In the genomic region with DNA sequence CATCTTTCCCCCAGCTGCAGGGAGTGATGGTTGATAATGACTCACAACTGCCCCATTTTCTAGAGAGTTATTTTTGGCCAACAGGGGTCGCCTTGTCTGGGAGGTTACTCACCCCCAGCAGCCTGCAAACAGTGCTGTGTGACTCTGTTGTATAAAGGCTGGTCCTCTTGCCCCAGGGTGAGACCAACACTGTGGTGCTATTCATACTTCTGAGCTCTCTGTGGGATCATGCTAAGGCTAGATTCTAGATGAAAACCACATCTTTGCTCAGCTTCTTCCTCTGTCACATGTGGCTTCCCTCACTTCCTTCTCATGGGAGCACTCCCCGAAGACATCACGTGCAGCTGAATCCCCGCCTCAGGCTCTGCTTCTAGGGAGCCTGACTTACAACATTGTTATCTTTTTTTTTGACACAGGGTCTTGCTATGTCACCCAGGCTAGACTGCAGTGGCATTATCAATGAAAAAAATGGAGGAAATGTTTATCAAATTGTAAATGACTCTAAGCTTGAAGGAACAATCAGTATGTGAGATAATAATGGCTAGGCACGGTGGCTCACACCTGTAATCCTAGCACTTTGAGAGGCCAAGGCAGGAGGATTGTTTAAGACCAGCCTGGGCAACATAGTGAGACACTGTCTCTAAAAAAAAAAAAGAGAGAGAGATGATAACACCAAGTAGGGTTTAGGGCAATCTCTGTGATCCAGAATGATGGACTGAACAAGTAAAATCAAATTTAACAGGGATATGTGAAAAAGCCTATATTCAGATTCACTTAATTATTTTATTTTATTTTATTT, we compare ENCODE assay signal across 8 cellular contexts. TPM values are rescaled to one million over a fixed set of nuclear protein-coding genes. Genes with fewer than 3 reads are reported as not detected.
DNase-seq lines count a peak whose midpoint lies in the region; ATAC-seq and TF ChIP-seq lines count a peak whose summit lies in the region.

No MANE protein-coding gene starts in this region.

- H3K4me2 ChIP-seq in HCT116 (ENCODE audit: low read length) (peak overlapping the region; percentile 18), SK-N-SH (no peak overlapping the region)

- H3F3A ChIP-seq in SK-N-SH (replicated peaks; ENCODE audit: insufficient read depth): no peaks in the 10 kb centered on the region

- TF ChIP-seq POLR2A in HCT116 (IDR thresholded peaks at IDR 0.05; ENCODE audit: borderline replicate concordance, extremely low read depth, insufficient read depth, insufficient read length): no peak

- H3K4me3 ChIP-seq in HCT116 (replicated peaks in 1 of 2; ENCODE audit: low read depth in 1 of 2, low read length in 2 of 2) (no peak overlapping the region), SK-N-SH (ENCODE audit: low read depth in 2 of 2, low read length in 1 of 2) (no peak overlapping the region), right cardiac atrium (ENCODE audit: low read length) (no peak overlapping the region)

- ATAC-seq in HCT116 (peak; percentile 77), right cardiac atrium (peak; percentile 50 to 61)

- H2AFZ ChIP-seq in HCT116 (ENCODE audit: low read depth, low read length, poor library complexity, severe bottlenecking) (peak overlapping the region; percentile 65), SK-N-SH (ENCODE audit: low read depth) (no peak overlapping the region)

- TF ChIP-seq CTCF in HCT116 (IDR thresholded peaks at IDR 0.05 in 2 of 3, conservative IDR thresholded peaks at IDR 0.05 in 1 of 3; ENCODE audit: borderline replicate concordance in 1 of 3, insufficient read depth in 1 of 3, low read depth in 2 of 3, low read length in 2 of 3): peak; percentile 49 to 74 (median 68); a peak in 5 of 6 replicates
- peak; percentile 44 for TF ChIP-seq CTCF in SK-N-SH (IDR thresholded peaks at IDR 0.05)

- peak; percentile 53 for TF ChIP-seq RAD21 in HCT116 (IDR thresholded peaks at IDR 0.05; ENCODE audit: low read depth)
- no peak for TF ChIP-seq RAD21 in SK-N-SH (IDR thresholded peaks at IDR 0.05; ENCODE audit: low read length)

- WGBS in SK-N-SH (ENCODE audit: low lambda C conversion rate): 51% methylated on average over 5 of the region's 5 CpGs
- 27% methylated on average over 5 of the region's 5 CpGs for WGBS in right cardiac atrium

- H4K20me1 ChIP-seq in HCT116 (ENCODE audit: insufficient read depth) (no peaks in the 10 kb centered on the region), SK-N-SH (ENCODE audit: insufficient read depth) (no peaks in the 10 kb centered on the region)

- no peaks in the 10 kb centered on the region for H3K79me2 ChIP-seq in HCT116 (ENCODE audit: insufficient read depth, low read length)
- no peaks in the 10 kb centered on the region for H3K79me2 ChIP-seq in SK-N-SH (ENCODE audit: insufficient read depth)

- H3K9me2 ChIP-seq in HCT116 (ENCODE audit: insufficient read depth) (no peaks in the 10 kb centered on the region), SK-N-SH (no peaks in the 10 kb centered on the region)

- no peak for TF ChIP-seq EP300 in SK-N-SH (IDR thresholded peaks at IDR 0.05; ENCODE audit: borderline replicate concordance in 1 of 2, low read depth in 1 of 2, low read length in 1 of 2)

- no TSS peak for BruUV-seq in HCT116 (replicated peaks; lab: Mats Ljungman, UMichigan)

- intact Hi-C loops in HCT116 (cut with micrococcal nuclease): loop anchor here (1.0 kb wide), 1 partner anchor 43 kb away; no protein-coding TSS in a partner anchor
- intact Hi-C loops in right cardiac atrium (cut with DNase I): no loop called here

- H3K27me3 ChIP-seq in HCT116 (ENCODE audit: insufficient read depth, low read length): no peaks in the 10 kb centered on the region
- no peaks in the 10 kb centered on the region for H3K27me3 ChIP-seq in SK-N-SH (ENCODE audit: insufficient read depth)
- no peaks in the 10 kb centered on the region for H3K27me3 ChIP-seq in right cardiac atrium (ENCODE audit: control insufficient read depth, insufficient read depth)

- H3K9ac ChIP-seq in HCT116 (ENCODE audit: low read length) (0 out of 2 replicates have a peak overlapping the region, but pooled peaks have one; percentile 2), SK-N-SH (no peak overlapping the region)

- RAD21 ChIA-PET in HCT116 (lab: Charles Lee; ENCODE audit: low non-redundant PET in 1 of 2, low total read pairs in 2 of 2, uncharacterized antibody in 2 of 2, unreplicated experiment in 2 of 2): no interaction called here

- H3K9me3 ChIP-seq in HCT116 (ENCODE audit: control insufficient read depth in 1 of 2, insufficient read depth in 1 of 2, low read depth in 1 of 2, low read length in 2 of 2) (no peaks in the 10 kb centered on the region), SK-N-SH (no peaks in the 10 kb centered on the region), right cardiac atrium (ENCODE audit: control insufficient read depth, low read length) (no peaks in the 10 kb centered on the region)

- POLR2A ChIA-PET in HCT116 (lab: Charles Lee) (no interaction called here), SK-N-SH (lab: Yijun Ruan, JAX) (no interaction called here)

- DNase-seq in Ammon's horn (ENCODE audit: low spot score) (peak; percentile 73), HCT116 (ENCODE audit: low read depth, low spot score) (peak; percentile 26), SK-N-SH (no peak), right cardiac atrium (peak; percentile 30 to 74 (median 72)), NCI-H82 treated with DMSO at 0.1 percent for 48 hours (lab: John Stamatoyannopoulos, UW; ENCODE audit: unreplicated experiment) (no peak), SHP77 treated with DMSO at 0.1 percent for 48 hours (lab: John Stamatoyannopoulos, UW) (no peak)
- DNase-seq in activated effector memory CD4-positive, alpha-beta T cell treated with anti-CD3 and anti-CD28 coated beads, Interleukin-2, amount 50 U/mL, for 16 hours: peak; percentile 86
- DNase-seq in stimulated activated CD4-positive, alpha-beta T cell treated with anti-CD3 and anti-CD28 coated beads, Interleukin-4, amount 100 ng/mL, for 24 hours: peak; percentile 79

- H3K4me1 ChIP-seq in HCT116 (ENCODE audit: control insufficient read depth in 1 of 2, insufficient read depth in 2 of 2, low read length in 2 of 2) (peaks cover 12 to 30% of the 10 kb centered on the region in 2 experiments), SK-N-SH (ENCODE audit: control insufficient read depth in 1 of 2, insufficient read depth in 2 of 2, low read depth in 1 of 2, low read length in 1 of 2) (0 out of 4 replicates have a peak, but pooled peaks cover 0 to 7% of the 10 kb centered on the region in 2 experiments), right cardiac atrium (ENCODE audit: control insufficient read depth, insufficient read depth, low read length) (no peaks in the 10 kb centered on the region)

- CTCF ChIA-PET in HCT116 (lab: Charles Lee) (interaction anchor here (0.8 to 2.1 kb wide), 8 partner anchors 8 to 97 kb away, joined by 3 to 9 read pairs (median 4); no protein-coding TSS in a partner anchor), SK-N-SH (lab: Yijun Ruan, JAX) (interaction anchor here (0.7 kb wide), 1 partner anchor 14 kb away, joined by 3 read pairs; no protein-coding TSS in a partner anchor)

- H3K27ac ChIP-seq in HCT116 (ENCODE audit: low read depth, low read length) (no peak overlapping the region), SK-N-SH (ENCODE audit: low read depth in 2 of 2, low read length in 1 of 2) (no peak overlapping the region), right cardiac atrium (ENCODE audit: low read length) (no peak overlapping the region)

- H3K36me3 ChIP-seq in HCT116 (ENCODE audit: control insufficient read depth in 1 of 2, insufficient read depth in 2 of 2, low read length in 2 of 2) (no peaks in the 10 kb centered on the region), SK-N-SH (replicated peaks in 1 of 2; ENCODE audit: control insufficient read depth in 1 of 2, insufficient read depth in 2 of 2, low read length in 1 of 2) (no peaks in the 10 kb centered on the region)

TF ChIP-seq in HCT116, 20 proteins besides CTCF, POLR2A, EP300 and RAD21:
- 0 out of 2 replicates have a peak, but pooled peaks have one; percentile 18 for TF ChIP-seq FOSL1 (IDR thresholded peaks at IDR 0.05; ENCODE audit: low read depth)
- TF ChIP-seq SIN3A (IDR thresholded peaks at IDR 0.05; ENCODE audit: low read depth): no peak

TF ChIP-seq in SK-N-SH, 30 proteins besides CTCF, POLR2A, EP300 and RAD21:
- TF ChIP-seq MEF2A (IDR thresholded peaks at IDR 0.05; ENCODE audit: borderline replicate concordance, low read depth) (no peak), EZH2phosphoT487 (IDR thresholded peaks at IDR 0.05; ENCODE audit: borderline replicate concordance, low read depth) (no peak), YY1 (IDR thresholded peaks at IDR 0.05; ENCODE audit: low read depth) (no peak), NFIC (IDR thresholded peaks at IDR 0.05; ENCODE audit: borderline replicate concordance) (no peak), TEAD4 (IDR thresholded peaks at IDR 0.05; ENCODE audit: borderline replicate concordance, insufficient read depth) (no peak), ZBTB33 (IDR thresholded peaks at IDR 0.05; ENCODE audit: borderline replicate concordance, low read depth) (no peak), GABPA (IDR thresholded peaks at IDR 0.05; ENCODE audit: low read depth) (no peak)

RNA-seq across cellular contexts. Expression of gene SLC23A2, which starts 55.7 kb away (rescaled TPM):
- total RNA-seq in HCT116 (2021; ENCODE audit: unreplicated experiment): 16.3 TPM
- polyA plus RNA-seq in HCT116 (2012): 9.5 and 10.1 TPM in 2 replicates
- polyA plus RNA-seq in SK-N-SH (2012; rRNA removed): 14.0 and 14.2 TPM in 2 replicates
- polyA plus RNA-seq in SK-N-SH (2012; cell fraction: cytosol; rRNA removed): 11.1 and 13.5 TPM in 2 replicates
- polyA plus RNA-seq in SK-N-SH (2012; cell fraction: nucleus; rRNA removed): 21.5 and 25.3 TPM in 2 replicates
- 10 to 100 TPM; 11.8 to 15.9 (median 12.7) TPM for total RNA-seq in right cardiac atrium
- 5.2 TPM for polyA plus RNA-seq in right cardiac atrium

RNA-seq across cellular contexts. Expression of gene TMEM230, which starts 55.9 kb away (rescaled TPM):
- total RNA-seq in HCT116 (2021; ENCODE audit: unreplicated experiment) (75.5 TPM), right cardiac atrium (100 to 1,000 TPM in 3 of 4 donors, 10 to 100 TPM in 1; 98.7 to 116 (median 110) TPM)
- 44.0 and 62.3 TPM in 2 replicates for polyA plus RNA-seq in HCT116 (2012)
- polyA plus RNA-seq in SK-N-SH (2012; rRNA removed) (165 and 201 TPM in 2 replicates), right cardiac atrium (178 TPM)
- 212 and 252 TPM in 2 replicates for polyA plus RNA-seq in SK-N-SH (2012; cell fraction: cytosol; rRNA removed)
- 42.0 and 62.2 TPM in 2 replicates for polyA plus RNA-seq in SK-N-SH (2012; cell fraction: nucleus; rRNA removed)

Comparison
In these comparisons a context has a peak if more than half of its experiments do, and no peak if none do; other contexts are left out.
1. DNase-seq: peak in Ammon's horn (single experiment), HCT116 (single experiment), activated effector memory CD4-positive, alpha-beta T cell treated with anti-CD3 and anti-CD28 coated beads, Interleukin-2, amount 50 U/mL, for 16 hours (single experiment), right cardiac atrium (3 of 3) and stimulated activated CD4-positive, alpha-beta T cell treated with anti-CD3 and anti-CD28 coated beads, Interleukin-4, amount 100 ng/mL, for 24 hours (single experiment); none in SK-N-SH (single experiment), NCI-H82 treated with DMSO at 0.1 percent for 48 hours (single experiment) and SHP77 treated with DMSO at 0.1 percent for 48 hours (single experiment).